In genomic region chr10:79052311-79053080, GRCh38 we compare ENCODE assay signal across 8 cellular contexts. TPM values are rescaled to one million over a fixed set of nuclear protein-coding genes. Genes with fewer than 3 reads are reported as not detected.
DNase-seq lines count a peak whose midpoint lies in the region; ATAC-seq, FAIRE-seq and TF ChIP-seq lines count a peak whose summit lies in the region.

No MANE protein-coding gene starts in this region.

- H3K4me3 ChIP-seq in kidney (ENCODE audit: low read length in 2 of 2), result no peak overlapping the region

- peak overlapping the region in 1 of 2 donors; percentile 46 for H3K4me3 Mint-ChIP-seq in CD14-positive monocyte
- H3K4me3 Mint-ChIP-seq in activated T-helper 2 cell treated with anti-CD3 and anti-CD28 coated beads, Interferon-gamma antibody, Interleukin-2, Interleukin-4, amounts not matched to agents 10 μg/mL and 5 μg/mL and 100 μg/mL, durations not matched to agents 14 hours and 24 hours and 36 hours (ENCODE audit: low read depth), result no peak overlapping the region

- DNase-seq in CD14-positive monocyte (ENCODE audit: low spot score) (no peak), SK-N-DZ (ENCODE audit: low spot score) (peak; percentile 82), kidney (peak; percentile 70), epidermal melanocyte (ENCODE audit: insufficient read length, low spot score) (no peak)
- DNase-seq in activated T-helper 2 cell treated with anti-CD3 and anti-CD28 coated beads, Interferon-gamma antibody, Interleukin-2, Interleukin-4, amounts not matched to agents 10 μg/mL and 5 μg/mL and 100 μg/mL, durations not matched to agents 14 hours and 24 hours and 36 hours (ENCODE audit: low spot score), result no peak

- peaks cover 0 to 6% (median 0%) of the 10 kb centered on the region in 7 donors for H3K9me3 Mint-ChIP-seq in CD14-positive monocyte
- no peaks in the 10 kb centered on the region for H3K9me3 Mint-ChIP-seq in activated T-helper 2 cell treated with anti-CD3 and anti-CD28 coated beads, Interferon-gamma antibody, Interleukin-2, Interleukin-4, amounts not matched to agents 10 μg/mL and 5 μg/mL and 100 μg/mL, durations not matched to agents 14 hours and 24 hours and 36 hours

- no peaks in the 10 kb centered on the region for H3K36me3 ChIP-seq in kidney (ENCODE audit: control insufficient read depth in 1 of 2, insufficient read depth in 2 of 2, low read length in 2 of 2)

- FAIRE-seq in kidney (lab: Jason Lieb, UNC), result no peak

- H3K9ac ChIP-seq in kidney (ENCODE audit: low read length in 2 of 2), result no peak overlapping the region

- H3K36me3 Mint-ChIP-seq in CD14-positive monocyte, result no peaks in the 10 kb centered on the region
- no peaks in the 10 kb centered on the region for H3K36me3 Mint-ChIP-seq in activated T-helper 2 cell treated with anti-CD3 and anti-CD28 coated beads, Interferon-gamma antibody, Interleukin-2, Interleukin-4, amounts not matched to agents 10 μg/mL and 5 μg/mL and 100 μg/mL, durations not matched to agents 14 hours and 24 hours and 36 hours (ENCODE audit: low read depth)

- intact Hi-C loops in CD14-positive monocyte (cut with micrococcal nuclease) (no loop called here), kidney (cut with DNase I) (no loop called here)
- intact Hi-C loops in activated T-helper 2 cell treated with anti-CD3 and anti-CD28 coated beads, Interferon-gamma antibody, Interleukin-2, Interleukin-4, amounts not matched to agents 10 μg/mL and 5 μg/mL and 100 μg/mL, durations not matched to agents 14 hours and 24 hours and 36 hours (cut with micrococcal nuclease), result no loop called here

- H3K4me1 Mint-ChIP-seq in CD14-positive monocyte, result peaks cover 23% of the 10 kb centered on the region
- peaks cover 24% of the 10 kb centered on the region for H3K4me1 Mint-ChIP-seq in activated T-helper 2 cell treated with anti-CD3 and anti-CD28 coated beads, Interferon-gamma antibody, Interleukin-2, Interleukin-4, amounts not matched to agents 10 μg/mL and 5 μg/mL and 100 μg/mL, durations not matched to agents 14 hours and 24 hours and 36 hours (ENCODE audit: low read depth)

- no peaks in the 10 kb centered on the region for H3K9me3 ChIP-seq in kidney (ENCODE audit: control insufficient read depth in 1 of 2, low read length in 2 of 2)

- TF ChIP-seq CTCF in CD14-positive monocyte (IDR thresholded peaks at IDR 0.05) (peak; percentile 61), kidney (IDR thresholded peaks at IDR 0.05; ENCODE audit: borderline replicate concordance, extremely low read depth, insufficient read depth) (peak; percentile 34)

- no peak overlapping the region for H3K27ac ChIP-seq in kidney (ENCODE audit: low read depth in 2 of 2, low read length in 2 of 2)

- H3K4me1 ChIP-seq in kidney (ENCODE audit: control insufficient read depth in 1 of 2, insufficient read depth in 1 of 2, low read depth in 1 of 2, low read length in 2 of 2), result peaks cover 4 to 12% of the 10 kb centered on the region in 2 donors

- no peak overlapping the region for H3K27ac Mint-ChIP-seq in CD14-positive monocyte
- no peak overlapping the region for H3K27ac Mint-ChIP-seq in activated T-helper 2 cell treated with anti-CD3 and anti-CD28 coated beads, Interferon-gamma antibody, Interleukin-2, Interleukin-4, amounts not matched to agents 10 μg/mL and 5 μg/mL and 100 μg/mL, durations not matched to agents 14 hours and 24 hours and 36 hours

- peaks cover 0 to 16% (median 6%) of the 10 kb centered on the region in 3 donors for H3K27me3 Mint-ChIP-seq in CD14-positive monocyte (ENCODE audit: low read depth in 3 of 3)
- H3K27me3 Mint-ChIP-seq in activated T-helper 2 cell treated with anti-CD3 and anti-CD28 coated beads, Interferon-gamma antibody, Interleukin-2, Interleukin-4, amounts not matched to agents 10 μg/mL and 5 μg/mL and 100 μg/mL, durations not matched to agents 14 hours and 24 hours and 36 hours (ENCODE audit: low read depth), result no peaks in the 10 kb centered on the region

- ATAC-seq in GM18868 (IDR thresholded peaks at IDR 0.05; ENCODE audit: unreplicated experiment), result peak; percentile 64
- no peak for ATAC-seq in HG03342 (IDR thresholded peaks at IDR 0.05; ENCODE audit: unreplicated experiment)
- no peak for ATAC-seq in HG02840 (IDR thresholded peaks at IDR 0.05; ENCODE audit: low FRiP score, unreplicated experiment)

RNA-seq across cellular contexts. Expression of gene ZMIZ1, which starts 16.3 kb away (rescaled TPM):
- polyA plus RNA-seq in CD14-positive monocyte, result 1 to 10 TPM; 3.3 to 8.9 TPM
- polyA plus RNA-seq in SK-N-DZ (2014; cell fraction: cytosol; rRNA removed), result 59.1 and 66.8 TPM in 2 replicates
- 30.6 and 71.5 TPM in 2 replicates for polyA plus RNA-seq in SK-N-DZ (2014; cell fraction: nucleus; rRNA removed)
- 97.6 TPM for total RNA-seq in kidney
- polyA plus RNA-seq in kidney (ENCODE audit: insufficient read depth, low read depth, low replicate concordance), result 14.2 TPM
- total RNA-seq in activated T-helper 2 cell treated with anti-CD3 and anti-CD28 coated beads, Interferon-gamma antibody, Interleukin-2, Interleukin-4, amounts not matched to agents 10 μg/mL and 5 μg/mL and 100 μg/mL, durations not matched to agents 14 hours and 24 hours and 36 hours, result 79.2 and 80.4 TPM in 2 replicates

Comparison
In these comparisons a context has a peak if more than half of its experiments do, and no peak if none do; other contexts are left out.
1. DNase-seq: peak in SK-N-DZ (single experiment) and kidney (single experiment); none in CD14-positive monocyte (single experiment), activated T-helper 2 cell treated with anti-CD3 and anti-CD28 coated beads, Interferon-gamma antibody, Interleukin-2, Interleukin-4, amounts not matched to agents 10 μg/mL and 5 μg/mL and 100 μg/mL, durations not matched to agents 14 hours and 24 hours and 36 hours (single experiment) and epidermal melanocyte (single experiment).